Comparison of ENCODE assay signal across 9 cellular contexts in the genomic region with DNA sequence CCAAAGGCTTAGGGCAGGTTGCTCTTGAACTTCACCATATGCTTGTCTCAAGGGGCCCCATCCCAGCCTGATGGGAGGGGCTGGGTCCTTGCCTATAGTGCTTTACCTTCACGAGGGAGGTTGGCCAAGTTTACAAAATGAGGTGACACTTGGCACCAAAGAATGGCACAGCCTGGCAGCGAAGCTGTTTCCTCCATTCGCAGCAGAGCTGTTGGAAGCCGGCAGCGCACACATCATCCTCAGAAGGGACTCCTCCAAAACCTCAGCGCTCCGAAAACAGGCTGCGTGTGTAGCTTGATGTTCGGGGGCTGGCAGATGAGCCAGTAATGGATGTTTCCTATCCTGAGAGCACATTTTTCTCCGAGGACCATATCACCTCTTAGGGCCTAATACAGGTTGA.
"Had no signal": no experiment of that assay in that cellular context is flagged by ENCODE, and none has a peak within 500 bp of the region (broad histone marks: within the 10 kb centered on the region; RNA-seq: fewer than 3 reads in every experiment).

No MANE protein-coding gene starts in this region.

- H3K36me3 Mint-ChIP-seq: IgD-negative memory B cell had no signal

- FAIRE-seq: H1, H54, HepG2 had no signal

- H3K27ac ChIP-seq: HL-60 had no signal

- DNase-seq: H9, HCEC 1CT, KBM-7 had no signal

- H3K4me3 Mint-ChIP-seq: GM23338, H9, IgD-negative memory B cell had no signal

- H3K27ac Mint-ChIP-seq: GM23338, H9, IgD-negative memory B cell had no signal

- ATAC-seq: GM23338, HepG2 had no signal

- H3K4me1 Mint-ChIP-seq: IgD-negative memory B cell had no signal

- H3K4me3 ChIP-seq: GM23338 had no signal

- H3K9me3 Mint-ChIP-seq: GM23338, H9 had no signal
